1 cellular context compared by ENCODE assay signal in the genomic region with DNA sequence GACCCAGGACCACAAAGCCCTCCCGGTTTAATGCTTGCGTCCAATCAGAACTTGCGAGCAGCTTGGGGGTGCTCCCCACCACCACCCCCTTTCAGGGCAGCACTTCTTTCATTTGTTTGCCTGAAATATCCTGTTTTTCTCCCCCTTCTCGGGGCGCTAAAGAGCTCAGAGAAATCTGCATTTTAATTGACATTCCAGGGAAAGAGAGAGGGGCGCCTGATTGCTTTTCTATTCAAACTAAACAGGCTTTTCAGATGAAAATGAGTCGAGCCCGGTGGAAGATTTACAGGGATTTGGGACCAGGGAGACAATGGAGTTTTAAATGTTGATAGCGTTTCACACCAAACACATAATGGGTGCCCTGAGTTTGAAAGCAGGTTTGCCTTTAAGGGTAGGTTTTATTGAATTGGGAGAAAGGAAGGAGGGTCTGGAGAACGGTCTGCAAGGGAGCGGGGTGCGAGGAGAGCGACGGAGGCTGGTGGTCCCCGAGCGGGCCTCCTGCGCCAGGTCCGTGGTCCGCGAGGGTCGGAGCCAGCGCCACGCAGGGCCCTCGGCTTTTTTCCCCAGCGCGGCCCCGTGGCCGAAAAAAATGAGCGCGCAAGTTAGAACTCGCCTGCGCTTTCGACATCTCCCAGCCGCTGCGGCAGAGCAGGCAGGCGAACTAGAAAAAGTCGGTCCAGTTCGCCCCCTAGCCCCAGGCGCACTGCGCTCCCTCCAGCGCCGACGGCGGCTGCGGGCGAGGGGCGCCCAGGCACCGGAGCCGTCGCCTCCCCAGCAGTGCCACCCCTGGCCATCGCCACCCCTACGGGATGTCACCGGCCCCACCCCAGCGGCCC.
TF ChIP-seq lines count a peak whose summit lies in the region.

No MANE protein-coding gene starts in this region.

TF ChIP-seq in GM23338, 12 proteins besides CTCF, POLR2A, EP300 and RAD21 (continued from another document):
- TF ChIP-seq, protein P1, sequence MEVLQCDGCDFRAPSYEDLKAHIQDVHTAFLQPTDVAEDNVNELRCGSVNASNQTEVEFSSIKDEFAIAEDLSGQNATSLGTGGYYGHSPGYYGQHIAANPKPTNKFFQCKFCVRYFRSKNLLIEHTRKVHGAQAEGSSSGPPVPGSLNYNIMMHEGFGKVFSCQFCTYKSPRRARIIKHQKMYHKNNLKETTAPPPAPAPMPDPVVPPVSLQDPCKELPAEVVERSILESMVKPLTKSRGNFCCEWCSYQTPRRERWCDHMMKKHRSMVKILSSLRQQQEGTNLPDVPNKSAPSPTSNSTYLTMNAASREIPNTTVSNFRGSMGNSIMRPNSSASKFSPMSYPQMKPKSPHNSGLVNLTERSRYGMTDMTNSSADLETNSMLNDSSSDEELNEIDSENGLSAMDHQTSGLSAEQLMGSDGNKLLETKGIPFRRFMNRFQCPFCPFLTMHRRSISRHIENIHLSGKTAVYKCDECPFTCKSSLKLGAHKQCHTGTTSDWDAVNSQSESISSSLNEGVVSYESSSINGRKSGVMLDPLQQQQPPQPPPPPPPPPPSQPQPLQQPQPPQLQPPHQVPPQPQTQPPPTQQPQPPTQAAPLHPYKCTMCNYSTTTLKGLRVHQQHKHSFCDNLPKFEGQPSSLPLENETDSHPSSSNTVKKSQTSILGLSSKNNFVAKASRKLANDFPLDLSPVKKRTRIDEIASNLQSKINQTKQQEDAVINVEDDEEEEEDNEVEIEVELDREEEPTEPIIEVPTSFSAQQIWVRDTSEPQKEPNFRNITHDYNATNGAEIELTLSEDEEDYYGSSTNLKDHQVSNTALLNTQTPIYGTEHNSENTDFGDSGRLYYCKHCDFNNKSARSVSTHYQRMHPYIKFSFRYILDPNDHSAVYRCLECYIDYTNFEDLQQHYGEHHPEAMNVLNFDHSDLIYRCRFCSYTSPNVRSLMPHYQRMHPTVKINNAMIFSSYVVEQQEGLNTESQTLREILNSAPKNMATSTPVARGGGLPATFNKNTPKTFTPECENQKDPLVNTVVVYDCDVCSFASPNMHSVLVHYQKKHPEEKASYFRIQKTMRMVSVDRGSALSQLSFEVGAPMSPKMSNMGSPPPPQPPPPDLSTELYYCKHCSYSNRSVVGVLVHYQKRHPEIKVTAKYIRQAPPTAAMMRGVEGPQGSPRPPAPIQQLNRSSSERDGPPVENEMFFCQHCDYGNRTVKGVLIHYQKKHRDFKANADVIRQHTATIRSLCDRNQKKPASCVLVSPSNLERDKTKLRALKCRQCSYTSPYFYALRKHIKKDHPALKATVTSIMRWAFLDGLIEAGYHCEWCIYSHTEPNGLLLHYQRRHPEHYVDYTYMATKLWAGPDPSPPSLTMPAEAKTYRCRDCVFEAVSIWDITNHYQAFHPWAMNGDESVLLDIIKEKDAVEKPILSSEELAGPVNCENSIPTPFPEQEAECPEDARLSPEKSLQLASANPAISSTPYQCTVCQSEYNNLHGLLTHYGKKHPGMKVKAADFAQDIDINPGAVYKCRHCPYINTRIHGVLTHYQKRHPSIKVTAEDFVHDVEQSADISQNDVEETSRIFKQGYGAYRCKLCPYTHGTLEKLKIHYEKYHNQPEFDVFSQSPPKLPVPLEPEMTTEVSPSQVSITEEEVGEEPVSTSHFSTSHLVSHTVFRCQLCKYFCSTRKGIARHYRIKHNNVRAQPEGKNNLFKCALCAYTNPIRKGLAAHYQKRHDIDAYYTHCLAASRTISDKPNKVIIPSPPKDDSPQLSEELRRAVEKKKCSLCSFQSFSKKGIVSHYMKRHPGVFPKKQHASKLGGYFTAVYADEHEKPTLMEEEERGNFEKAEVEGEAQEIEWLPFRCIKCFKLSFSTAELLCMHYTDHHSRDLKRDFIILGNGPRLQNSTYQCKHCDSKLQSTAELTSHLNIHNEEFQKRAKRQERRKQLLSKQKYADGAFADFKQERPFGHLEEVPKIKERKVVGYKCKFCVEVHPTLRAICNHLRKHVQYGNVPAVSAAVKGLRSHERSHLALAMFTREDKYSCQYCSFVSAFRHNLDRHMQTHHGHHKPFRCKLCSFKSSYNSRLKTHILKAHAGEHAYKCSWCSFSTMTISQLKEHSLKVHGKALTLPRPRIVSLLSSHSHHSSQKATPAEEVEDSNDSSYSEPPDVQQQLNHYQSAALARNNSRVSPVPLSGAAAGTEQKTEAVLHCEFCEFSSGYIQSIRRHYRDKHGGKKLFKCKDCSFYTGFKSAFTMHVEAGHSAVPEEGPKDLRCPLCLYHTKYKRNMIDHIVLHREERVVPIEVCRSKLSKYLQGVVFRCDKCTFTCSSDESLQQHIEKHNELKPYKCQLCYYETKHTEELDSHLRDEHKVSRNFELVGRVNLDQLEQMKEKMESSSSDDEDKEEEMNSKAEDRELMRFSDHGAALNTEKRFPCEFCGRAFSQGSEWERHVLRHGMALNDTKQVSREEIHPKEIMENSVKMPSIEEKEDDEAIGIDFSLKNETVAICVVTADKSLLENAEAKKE (CRISPR knock-in tag; IDR thresholded peaks at IDR 0.05): no peak
